In genomic region chr17:64091116-64091515, GRCh38 we compare ENCODE assay signal across 11 cellular contexts. TPM values are rescaled to one million over a fixed set of nuclear protein-coding genes. Genes with fewer than 3 reads are reported as not detected.
DNase-seq lines count a peak whose midpoint lies in the region; ATAC-seq and TF ChIP-seq lines count a peak whose summit lies in the region.
"Had no signal": no experiment of that assay in that cellular context is flagged by ENCODE, and none has a peak within 500 bp of the region (broad histone marks: within the 10 kb centered on the region; RNA-seq: fewer than 3 reads in every experiment).

No MANE protein-coding gene starts in this region.

- POLR2A ChIA-PET in activated CD4-positive, alpha-beta T cell treated with anti-CD3 and anti-CD28 coated beads, Interleukin-2, amount 10 ng/mL, durations not matched to agents 7 days and 5 days (lab: Charles Lee), result no interaction called here

- peak overlapping the region; percentile 92 for H3K27ac Mint-ChIP-seq in activated CD4-positive, alpha-beta T cell treated with anti-CD3 and anti-CD28 coated beads, Interleukin-2, amount 10 ng/mL, durations not matched to agents 7 days and 5 days
- H3K27ac Mint-ChIP-seq in T-helper 17 cell, result no peak overlapping the region

- peak; percentile 70 for ATAC-seq in HG02610 (IDR thresholded peaks at IDR 0.05; ENCODE audit: unreplicated experiment)
- peak; percentile 68 for ATAC-seq in T-helper 17 cell
- ATAC-seq in HG03097 (IDR thresholded peaks at IDR 0.05; ENCODE audit: low FRiP score, unreplicated experiment), result no peak
- ATAC-seq in HG03139 (IDR thresholded peaks at IDR 0.05; ENCODE audit: unreplicated experiment), result no peak

- WGBS in spleen, 5 donors, result 58 to 79% (median 75%) methylated on average over 3 of the region's 3 CpGs

- H3K36me3 Mint-ChIP-seq in activated CD4-positive, alpha-beta T cell treated with anti-CD3 and anti-CD28 coated beads, Interleukin-2, amount 10 ng/mL, durations not matched to agents 7 days and 5 days (ENCODE audit: low read depth), result peaks cover 61% of the 10 kb centered on the region
- peaks cover 12% of the 10 kb centered on the region for H3K36me3 Mint-ChIP-seq in T-helper 17 cell (ENCODE audit: low read depth)

- H3K9me3 Mint-ChIP-seq in activated CD4-positive, alpha-beta T cell treated with anti-CD3 and anti-CD28 coated beads, Interleukin-2, amount 10 ng/mL, durations not matched to agents 7 days and 5 days, result no peaks in the 10 kb centered on the region

- peaks cover 0 to 85% (median 33%) of the 10 kb centered on the region in 6 donors for H3K4me1 ChIP-seq in spleen

- intact Hi-C loops in spleen (cut with DNase I; ENCODE audit: low total_unique reads), result no loop called here

- peak; percentile 15 for DNase-seq in activated CD4-positive, alpha-beta T cell treated with anti-CD3 and anti-CD28 coated beads, Interleukin-2, amount 10 ng/mL, durations not matched to agents 7 days and 5 days
- no peak for DNase-seq in activated CD4-positive, alpha-beta T cell treated with anti-CD3 and anti-CD28 coated beads, Interleukin-2, amount 50 U/mL, for 4 hours
- DNase-seq in T-helper 17 cell (no peak), spleen (no peak), NCI-H2107 (lab: John Stamatoyannopoulos, UW) (no peak)
- DNase-seq: ACHN, NCI-H146, SW 1271 had no signal

- peak overlapping the region in 6 of 8 donors; percentile 6 to 77 (median 55) for H3K27ac ChIP-seq in spleen

- no peaks in the 10 kb centered on the region for H3K27me3 ChIP-seq in spleen (replicated peaks in 1 of 7)

- no peaks in the 10 kb centered on the region for H3K27me3 Mint-ChIP-seq in activated CD4-positive, alpha-beta T cell treated with anti-CD3 and anti-CD28 coated beads, Interleukin-2, amount 10 ng/mL, durations not matched to agents 7 days and 5 days
- H3K27me3 Mint-ChIP-seq in T-helper 17 cell, result no peaks in the 10 kb centered on the region

- peaks cover 80% of the 10 kb centered on the region for H3K4me1 Mint-ChIP-seq in activated CD4-positive, alpha-beta T cell treated with anti-CD3 and anti-CD28 coated beads, Interleukin-2, amount 10 ng/mL, durations not matched to agents 7 days and 5 days
- H3K4me1 Mint-ChIP-seq in T-helper 17 cell, result peaks cover 70% of the 10 kb centered on the region

- TF ChIP-seq POLR2A in spleen (IDR thresholded peaks at IDR 0.05), result no peak

- no peak for TF ChIP-seq CTCF in spleen (IDR thresholded peaks at IDR 0.05 in 8 of 11, conservative IDR thresholded peaks at IDR 0.05 in 3 of 11)

- no peak overlapping the region for H3K4me3 ChIP-seq in spleen

- peak overlapping the region; percentile 35 for H3K4me3 Mint-ChIP-seq in activated CD4-positive, alpha-beta T cell treated with anti-CD3 and anti-CD28 coated beads, Interleukin-2, amount 10 ng/mL, durations not matched to agents 7 days and 5 days
- H3K4me3 Mint-ChIP-seq in T-helper 17 cell, result peak overlapping the region; percentile 77

- CTCF ChIA-PET in activated CD4-positive, alpha-beta T cell treated with anti-CD3 and anti-CD28 coated beads, Interleukin-2, amount 10 ng/mL, durations not matched to agents 7 days and 5 days (lab: Charles Lee), result interaction anchor here (1.1 kb wide), 1 partner anchor 42 kb away, joined by 3 read pairs; no protein-coding TSS in a partner anchor

- H3K9me3 ChIP-seq in T-helper 17 cell (ENCODE audit: control insufficient read depth, low read length, poor library complexity, severe bottlenecking), result no peaks in the 10 kb centered on the region
- H3K9me3 ChIP-seq in spleen, result no peaks in the 10 kb centered on the region

- peaks cover 0 to 17% (median 1%) of the 10 kb centered on the region in 6 donors for H3K36me3 ChIP-seq in spleen

RNA-seq across cellular contexts. Expression of gene ERN1, which starts 38.8 kb away (rescaled TPM):
- 10 to 100 TPM; 50.1 to 57.5 TPM for total RNA-seq in activated CD4-positive, alpha-beta T cell treated with anti-CD3 and anti-CD28 coated beads, Interleukin-2, amount 10 ng/mL, durations not matched to agents 7 days and 5 days
- 100 to 1,000 TPM; 185 to 196 TPM for total RNA-seq in T-helper 17 cell
- 10 to 100 TPM; 34.5 to 65.4 (median 47.2) TPM for total RNA-seq in spleen
- 1 to 10 TPM; 3.1 to 6.2 (median 3.7) TPM for polyA plus RNA-seq in spleen

Comparison
In these comparisons a context has a peak if more than half of its experiments do, and no peak if none do; other contexts are left out.
1. ATAC-seq: peak in HG02610 (single experiment) and T-helper 17 cell (single experiment); none in HG03097 (single experiment) and HG03139 (single experiment).